In the genomic region with DNA sequence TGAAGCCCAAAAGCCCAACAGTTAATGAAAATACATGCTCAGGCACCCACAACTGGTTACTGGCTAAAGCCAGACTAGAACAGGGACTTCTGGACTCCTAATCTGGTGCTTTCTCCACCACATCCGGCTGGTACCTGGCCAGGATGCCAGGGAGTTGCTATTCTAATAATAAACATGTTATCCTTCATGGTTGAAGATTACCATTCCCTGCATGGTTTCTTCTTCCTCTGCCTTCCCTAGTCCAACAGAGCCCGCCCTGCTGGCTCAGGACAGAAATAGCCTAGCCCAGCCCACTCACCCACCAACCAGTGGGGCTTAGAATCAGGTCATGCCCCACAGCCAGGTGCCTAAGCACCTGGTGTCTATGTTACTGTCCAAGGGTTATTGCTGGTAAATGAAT, we compare ENCODE assay signal across 1 cellular context.
TF ChIP-seq lines count a peak whose summit lies in the region.

No MANE protein-coding gene starts in this region.

TF ChIP-seq in HepG2, 621 proteins besides CTCF, POLR2A, EP300 and RAD21:
- TF ChIP-seq ZNF761 (CRISPR knock-in tag; conservative IDR thresholded peaks at IDR 0.05): 0 out of 2 replicates have a peak, but pooled peaks have one; percentile 32
- TF ChIP-seq, protein P1, sequence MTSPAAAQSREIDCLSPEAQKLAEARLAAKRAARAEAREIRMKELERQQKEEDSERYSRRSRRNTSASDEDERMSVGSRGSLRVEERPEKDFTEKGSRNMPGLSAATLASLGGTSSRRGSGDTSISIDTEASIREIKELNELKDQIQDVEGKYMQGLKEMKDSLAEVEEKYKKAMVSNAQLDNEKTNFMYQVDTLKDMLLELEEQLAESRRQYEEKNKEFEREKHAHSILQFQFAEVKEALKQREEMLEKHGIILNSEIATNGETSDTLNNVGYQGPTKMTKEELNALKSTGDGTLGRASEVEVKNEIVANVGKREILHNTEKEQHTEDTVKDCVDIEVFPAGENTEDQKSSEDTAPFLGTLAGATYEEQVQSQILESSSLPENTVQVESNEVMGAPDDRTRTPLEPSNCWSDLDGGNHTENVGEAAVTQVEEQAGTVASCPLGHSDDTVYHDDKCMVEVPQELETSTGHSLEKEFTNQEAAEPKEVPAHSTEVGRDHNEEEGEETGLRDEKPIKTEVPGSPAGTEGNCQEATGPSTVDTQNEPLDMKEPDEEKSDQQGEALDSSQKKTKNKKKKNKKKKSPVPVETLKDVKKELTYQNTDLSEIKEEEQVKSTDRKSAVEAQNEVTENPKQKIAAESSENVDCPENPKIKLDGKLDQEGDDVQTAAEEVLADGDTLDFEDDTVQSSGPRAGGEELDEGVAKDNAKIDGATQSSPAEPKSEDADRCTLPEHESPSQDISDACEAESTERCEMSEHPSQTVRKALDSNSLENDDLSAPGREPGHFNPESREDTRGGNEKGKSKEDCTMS (CRISPR knock-in tag; conservative IDR thresholded peaks at IDR 0.05): no peak
